In genomic region chr11:589798-590197, GRCh38 we compare ENCODE assay signal across 1 cellular context.
TF ChIP-seq lines count a peak whose summit lies in the region.

No MANE protein-coding gene starts in this region.

TF ChIP-seq in IMR-90, 13 proteins besides CTCF, POLR2A, EP300 and RAD21:
- TF ChIP-seq BHLHE40 (IDR thresholded peaks at IDR 0.05; ENCODE audit: low read depth, low read length): no peak
- TF ChIP-seq SMC3 (IDR thresholded peaks at IDR 0.05; ENCODE audit: low read depth, low read length): no peak
- no peak for TF ChIP-seq RFX5 (IDR thresholded peaks at IDR 0.05; ENCODE audit: low read depth, low read length)
- TF ChIP-seq CEBPB (IDR thresholded peaks at IDR 0.05; ENCODE audit: low read depth, low read length): no peak
- TF ChIP-seq MXI1 (IDR thresholded peaks at IDR 0.05; ENCODE audit: borderline replicate concordance, low read depth, low read length): no peak
- no peak for TF ChIP-seq ELK1 (IDR thresholded peaks at IDR 0.05; ENCODE audit: borderline replicate concordance, low read depth, low read length)
- no peak for TF ChIP-seq CHD1 (IDR thresholded peaks at IDR 0.05; ENCODE audit: low read depth, low read length)
- TF ChIP-seq FOS (IDR thresholded peaks at IDR 0.05; ENCODE audit: low read depth, low read length): no peak
- no peak for TF ChIP-seq USF2 (IDR thresholded peaks at IDR 0.05; ENCODE audit: low read depth, low read length)
- no peak for TF ChIP-seq NFE2L2 (IDR thresholded peaks at IDR 0.05; ENCODE audit: low read depth, low read length)
- no peak for TF ChIP-seq MAZ (IDR thresholded peaks at IDR 0.05; ENCODE audit: borderline replicate concordance, low read depth, low read length)
- no peak for TF ChIP-seq MAFK (IDR thresholded peaks at IDR 0.05; ENCODE audit: low read depth, low read length)
- no peak for TF ChIP-seq RCOR1 (IDR thresholded peaks at IDR 0.05; ENCODE audit: insufficient replicate concordance, low read length)
